In genomic region chr17:72370819-72371218, GRCh38 we compare ENCODE assay signal across 1 cellular context.
A peak's percentile ranks its signal among the peaks of the same experiment; 100 is the strongest.
TF ChIP-seq lines count a peak whose summit lies in the region.

No MANE protein-coding gene starts in this region.

TF ChIP-seq in HEK293, 187 proteins besides CTCF, POLR2A, EP300 and RAD21 (continued from another document):
- TF ChIP-seq PRDM4 (tag by site-specific recombination; IDR thresholded peaks at IDR 0.05) (no peak), ZBTB17 (tag by site-specific recombination; IDR thresholded peaks at IDR 0.05) (no peak), KLF1 (tag by site-specific recombination; IDR thresholded peaks at IDR 0.05) (peak; percentile 28; the same call in 1 of the 2 replicates), ZNF707 (tag by site-specific recombination; IDR thresholded peaks at IDR 0.05) (no peak), ZBTB1 (tag by site-specific recombination; IDR thresholded peaks at IDR 0.05) (no peak), ZNF768 (tag by site-specific recombination; IDR thresholded peaks at IDR 0.05) (no peak), GFI1B (tag by site-specific recombination; IDR thresholded peaks at IDR 0.05) (no peak), BCL6B (tag by site-specific recombination; IDR thresholded peaks at IDR 0.05) (no peak), ZBTB49 (tag by site-specific recombination; IDR thresholded peaks at IDR 0.05; ENCODE audit: low read depth) (no peak), ZNF513 (tag by site-specific recombination; IDR thresholded peaks at IDR 0.05) (no peak), KLF9 (tag by site-specific recombination; IDR thresholded peaks at IDR 0.05; ENCODE audit: low read depth) (no peak), ZNF704 (tag by site-specific recombination; IDR thresholded peaks at IDR 0.05) (no peak), ZSCAN30 (tag by site-specific recombination; IDR thresholded peaks at IDR 0.05) (no peak), ZNF214 (tag by site-specific recombination; IDR thresholded peaks at IDR 0.05; ENCODE audit: borderline replicate concordance) (no peak), ZNF692 (tag by site-specific recombination; IDR thresholded peaks at IDR 0.05) (no peak), KLF8 (tag by site-specific recombination; IDR thresholded peaks at IDR 0.05) (no peak), ZNF121 (tag by site-specific recombination; IDR thresholded peaks at IDR 0.05) (no peak), ZNF133 (tag by site-specific recombination; IDR thresholded peaks at IDR 0.05) (no peak), ZNF184 (tag by site-specific recombination; IDR thresholded peaks at IDR 0.05) (no peak), SALL2 (tag by site-specific recombination; IDR thresholded peaks at IDR 0.05; ENCODE audit: borderline replicate concordance) (no peak)
TF ChIP-seq in HEK293: peak in this region for 4.
